ENCODE assay signal across 29 cellular contexts in genomic region chr5:13833440-13833839, GRCh38.
"Had no signal": no experiment of that assay in that cellular context is flagged by ENCODE, and none has a peak within 500 bp of the region (broad histone marks: within the 10 kb centered on the region; RNA-seq: fewer than 3 reads in every experiment).

No MANE protein-coding gene starts in this region.

- H3K4me2 ChIP-seq: neural progenitor cell, smooth muscle cell had no signal

- H3K27me3 Mint-ChIP-seq: progenitor cell of endocrine pancreas; stimulated activated memory B cell treated with anti-CD40 and anti-IgM and Interleukin-4, amounts not matched to agents 10 μg/mL and 1 μg/mL and 100 μg/mL, for 72 hours; stimulated activated naive CD8-positive, alpha-beta T cell treated with anti-CD3 and anti-CD28 coated beads, Interleukin-15, amount 100 ng/mL, for 72 hours had no signal

- H2AFZ ChIP-seq: neural progenitor cell had no signal

- ATAC-seq: left cardiac atrium; left lobe of liver; lower lobe of right lung; natural killer cell; right lobe of liver; stimulated activated memory B cell treated with anti-CD40 and anti-IgM and Interleukin-4, amounts not matched to agents 10 μg/mL and 1 μg/mL and 100 μg/mL, for 72 hours; stimulated activated naive CD8-positive, alpha-beta T cell treated with anti-CD3 and anti-CD28 coated beads, Interleukin-15, amount 100 ng/mL, for 72 hours had no signal

- H3K4me3 ChIP-seq: lower lobe of right lung, neural progenitor cell, ovary, right atrium auricular region, right lobe of liver, smooth muscle cell, tibial nerve, uterus had no signal

- H3K9me3 ChIP-seq: lower lobe of right lung, neutrophil, ovary, right lobe of liver, uterus had no signal

- H3K36me3 ChIP-seq: lower lobe of right lung, neural progenitor cell, neutrophil, ovary, right atrium auricular region, right lobe of liver, tibial nerve, uterus had no signal

- H3K4me1 ChIP-seq: lower lobe of right lung, neural progenitor cell, right atrium auricular region, right lobe of liver, tibial nerve, uterus had no signal

- H3K27ac ChIP-seq: lower lobe of right lung, neural progenitor cell, neutrophil, ovary, right atrium auricular region, right lobe of liver, tibial nerve, uterus had no signal

- H3K4me1 Mint-ChIP-seq: mesothelial cell of epicardium; naive B cell; natural killer cell; nephron progenitor cell; stimulated activated memory B cell treated with anti-CD40 and anti-IgM and Interleukin-4, amounts not matched to agents 10 μg/mL and 1 μg/mL and 100 μg/mL, for 72 hours; stimulated activated naive CD8-positive, alpha-beta T cell treated with anti-CD3 and anti-CD28 coated beads, Interleukin-15, amount 100 ng/mL, for 72 hours had no signal

- DNase-seq: kidney glomerular epithelial cell; left cardiac atrium; lower lobe of right lung; mammary epithelial cell; mesenchymal stem cell; naive B cell; natural killer cell; nephron progenitor cell; occipital lobe; ovary; right lobe of liver; stimulated activated CD4-positive, alpha-beta T cell treated with anti-CD3 and anti-CD28 coated beads, Interleukin-1b, Interleukin-23, amount 100 ng/mL, for 48 hours; stimulated activated CD4-positive, alpha-beta T cell treated with anti-CD3 and anti-CD28 coated beads, Interleukin-2, amount 100 ng/mL, for 48 hours; stimulated activated CD4-positive, alpha-beta T cell treated with anti-CD3 and anti-CD28 coated beads, Interleukin-4, amount 100 ng/mL, for 4 hours; stimulated activated CD8-positive, alpha-beta memory T cell treated with anti-CD3 and anti-CD28 coated beads, Interleukin-4, amount 100 ng/mL, for 48 hours; stimulated activated naive CD4-positive, alpha-beta T cell treated with Interleukin-2 at 50 U/mL for 16 hours; stimulated activated naive CD8-positive, alpha-beta T cell treated with anti-CD3 and anti-CD28 coated beads, Interleukin-15, amount 100 ng/mL, for 72 hours; substantia nigra; uterus had no signal

- H3K4me3 Mint-ChIP-seq: mesothelial cell of epicardium; naive B cell; natural killer cell; nephron progenitor cell; neural progenitor cell; stimulated activated memory B cell treated with anti-CD40 and anti-IgM and Interleukin-4, amounts not matched to agents 10 μg/mL and 1 μg/mL and 100 μg/mL, for 72 hours; stimulated activated naive CD8-positive, alpha-beta T cell treated with anti-CD3 and anti-CD28 coated beads, Interleukin-15, amount 100 ng/mL, for 72 hours; type B pancreatic cell had no signal

- H3K27ac Mint-ChIP-seq: mesothelial cell of epicardium; naive B cell; natural killer cell; nephron progenitor cell; neural progenitor cell; progenitor cell of endocrine pancreas; stimulated activated memory B cell treated with anti-CD40 and anti-IgM and Interleukin-4, amounts not matched to agents 10 μg/mL and 1 μg/mL and 100 μg/mL, for 72 hours; stimulated activated naive CD8-positive, alpha-beta T cell treated with anti-CD3 and anti-CD28 coated beads, Interleukin-15, amount 100 ng/mL, for 72 hours; type B pancreatic cell had no signal

- H3K27me3 ChIP-seq: neural progenitor cell, neutrophil, ovary, right atrium auricular region, right lobe of liver, tibial nerve, uterus had no signal

- H3K9me3 Mint-ChIP-seq: mesothelial cell of epicardium had no signal

- H3K36me3 Mint-ChIP-seq: mesothelial cell of epicardium; natural killer cell; neural progenitor cell; stimulated activated memory B cell treated with anti-CD40 and anti-IgM and Interleukin-4, amounts not matched to agents 10 μg/mL and 1 μg/mL and 100 μg/mL, for 72 hours; type B pancreatic cell had no signal

- H3K9ac ChIP-seq: neural progenitor cell had no signal
